18 cellular contexts compared by ENCODE assay signal in the genomic region with DNA sequence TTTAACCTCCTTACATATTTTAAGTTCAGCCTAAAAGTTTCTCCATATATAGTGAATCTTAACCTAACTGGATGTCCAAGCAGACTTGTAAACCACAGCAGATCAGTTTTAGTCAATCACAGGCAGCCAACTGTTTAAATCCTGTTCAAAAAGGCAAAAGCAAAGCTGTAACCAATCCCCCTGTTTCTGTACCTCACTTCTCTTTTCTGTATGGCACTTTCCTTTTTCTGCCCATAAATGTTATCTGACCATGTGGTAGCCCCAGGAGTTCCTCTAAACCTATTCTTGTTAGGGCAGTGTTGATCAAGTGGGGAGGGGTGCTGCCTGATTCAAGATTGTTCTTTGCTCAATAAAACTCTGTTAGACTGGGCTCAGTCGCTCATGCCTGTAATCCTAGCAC. TPM values are rescaled to one million over a fixed set of nuclear protein-coding genes. Genes with fewer than 3 reads are reported as not detected.
A peak's percentile ranks its signal among the peaks of the same experiment; 100 is the strongest.
DNase-seq lines count a peak whose midpoint lies in the region; ATAC-seq and TF ChIP-seq lines count a peak whose summit lies in the region.
"Had no signal": no experiment of that assay in that cellular context is flagged by ENCODE, and none has a peak within 500 bp of the region (broad histone marks: within the 10 kb centered on the region; RNA-seq: fewer than 3 reads in every experiment).

No MANE protein-coding gene starts in this region.

- no peaks in the 10 kb centered on the region for H3K27me3 ChIP-seq in cardiac muscle cell
- H3K27me3 ChIP-seq in OCI-LY3 (ENCODE audit: low read depth, low read length): no peaks in the 10 kb centered on the region

- no peak overlapping the region for H3K4me3 Mint-ChIP-seq in mesothelial cell of epicardium

- H3K36me3 Mint-ChIP-seq in mesothelial cell of epicardium: no peaks in the 10 kb centered on the region

- DNase-seq in cardiac muscle cell (ENCODE audit: low read depth in 1 of 2, low spot score in 1 of 2) (no peak), left ventricle myocardium superior (no peak), mesothelial cell of epicardium (ENCODE audit: low spot score in 2 of 2, unreplicated experiment in 2 of 2) (no peak), SIG-M5 treated with dmso at 0.1 percent for 504 hours (lab: John Stamatoyannopoulos, UW; ENCODE audit: unreplicated experiment) (no peak)
- DNase-seq: Caco-2; DMS53; GM23248; NCI-H1092; NCI-H2107; NCI-H226; NCI-H526 treated with DMSO at 0.1 percent for 48 hours; NK-92 treated with Interleukin-12 subunit alpha and Interleukin-12 subunit beta, amount 100 ng/mL, for 24 hours; SHP77 treated with DMSO at 0.1 percent for 48 hours had no signal

- no peaks in the 10 kb centered on the region for H3K9me3 Mint-ChIP-seq in mesothelial cell of epicardium

- peak overlapping the region; percentile 76 for H3K27ac Mint-ChIP-seq in mesothelial cell of epicardium

- H4K20me1 ChIP-seq in OCI-LY3 (ENCODE audit: insufficient read depth, low read length): no peaks in the 10 kb centered on the region

- H3K27me3 Mint-ChIP-seq in mesothelial cell of epicardium (ENCODE audit: low read depth): peaks cover 6% of the 10 kb centered on the region

- ATAC-seq in left ventricle myocardium superior (no peak), GM19467 (IDR thresholded peaks at IDR 0.05; ENCODE audit: unreplicated experiment) (no peak), GM19023 (IDR thresholded peaks at IDR 0.05; ENCODE audit: unreplicated experiment) (no peak), HG02571 (IDR thresholded peaks at IDR 0.05; ENCODE audit: unreplicated experiment) (no peak)

- H3K36me3 ChIP-seq in cardiac muscle cell (no peaks in the 10 kb centered on the region), OCI-LY3 (replicated peaks; ENCODE audit: low read depth, low read length) (no peaks in the 10 kb centered on the region)

- peak overlapping the region; percentile 13; the same call in 1 of the 2 replicates for H3K4me2 ChIP-seq in OCI-LY3 (ENCODE audit: low read length)

- intact Hi-C loops in left ventricle myocardium superior (cut with micrococcal nuclease): no loop called here

- H3K4me1 Mint-ChIP-seq in mesothelial cell of epicardium: peaks cover 39% of the 10 kb centered on the region

- TF ChIP-seq CTCF in cardiac muscle cell (IDR thresholded peaks at IDR 0.05; ENCODE audit: low read depth, low read length) (no peak), OCI-LY3 (IDR thresholded peaks at IDR 0.05; ENCODE audit: low read depth, low read length) (no peak), mesothelial cell of epicardium (IDR thresholded peaks at IDR 0.05; ENCODE audit: unreplicated experiment) (no peak)

- H3K27ac ChIP-seq in cardiac muscle cell (peak overlapping the region; percentile 52), OCI-LY3 (ENCODE audit: low read length) (peak overlapping the region; percentile 19; the same call in 1 of the 2 replicates)
- H3K27ac ChIP-seq: C4-2B, GM23248 had no signal

- peaks cover 51% of the 10 kb centered on the region for H3K4me1 ChIP-seq in cardiac muscle cell (ENCODE audit: low read depth)
- peaks cover 21% of the 10 kb centered on the region for H3K4me1 ChIP-seq in OCI-LY3 (ENCODE audit: low read length)
- H3K4me1 ChIP-seq: Caco-2 had no signal

- H2AFZ ChIP-seq in OCI-LY3 (ENCODE audit: low read depth, low read length): peak overlapping the region; percentile 89
- H2AFZ ChIP-seq: GM23248 had no signal

- no peaks in the 10 kb centered on the region for H3K79me2 ChIP-seq in OCI-LY3 (ENCODE audit: low read length)

- H3K9me3 ChIP-seq in cardiac muscle cell (ENCODE audit: low read depth): no peaks in the 10 kb centered on the region
- H3K9me3 ChIP-seq in OCI-LY3 (ENCODE audit: insufficient read depth, low read length): no peaks in the 10 kb centered on the region
- H3K9me3 ChIP-seq: Caco-2 had no signal

- H3K9ac ChIP-seq in OCI-LY3 (ENCODE audit: low read length): no peak overlapping the region
- H3K9ac ChIP-seq: GM23248 had no signal

- H3K4me3 ChIP-seq in cardiac muscle cell (no peak overlapping the region), OCI-LY3 (ENCODE audit: low read length) (no peak overlapping the region)
- H3K4me3 ChIP-seq: GM23248 had no signal

RNA-seq across cellular contexts. Expression of gene DACT1, which starts 8.5 kb away (rescaled TPM):
- 259 and 324 TPM in 2 replicates for total RNA-seq in cardiac muscle cell
- polyA plus RNA-seq in cardiac muscle cell: 197 and 291 TPM in 2 replicates
- 2.2 TPM for total RNA-seq in left ventricle myocardium superior
- 57.8 to 61.7 TPM (median 59.2 TPM) in 3 replicates for total RNA-seq in mesothelial cell of epicardium

Comparison
In these comparisons a context has a peak if more than half of its experiments do, and no peak if none do; other contexts are left out.
1. RNA of gene DACT1, which starts 8.5 kb away (total RNA-seq): 259 to 324 TPM in cardiac muscle cell and 57.8 to 61.7 TPM in mesothelial cell of epicardium; 2.2 TPM in left ventricle myocardium superior (single experiment); every median in the first group is over 10 times any median in the second.